16 cellular contexts compared by ENCODE assay signal in genomic region chr15:68693071-68693470, GRCh38.
A peak's percentile ranks its signal among the peaks of the same experiment; 100 is the strongest.
DNase-seq lines count a peak whose midpoint lies in the region; ATAC-seq and TF ChIP-seq lines count a peak whose summit lies in the region.
"Had no signal": no experiment of that assay in that cellular context is flagged by ENCODE, and none has a peak within 500 bp of the region (broad histone marks: within the 10 kb centered on the region; RNA-seq: fewer than 3 reads in every experiment).

No MANE protein-coding gene starts in this region.

- H3K36me3 ChIP-seq in A673 (ENCODE audit: insufficient read depth, low read length, poor library complexity, severe bottlenecking) (no peaks in the 10 kb centered on the region), SK-N-MC (ENCODE audit: insufficient read depth, low read length) (no peaks in the 10 kb centered on the region), vagina (no peaks in the 10 kb centered on the region)
- H3K36me3 ChIP-seq: cardiac muscle cell, upper lobe of right lung had no signal

- intact Hi-C loops in A673 (cut with micrococcal nuclease; ENCODE audit: unreplicated experiment): no loop called here
- intact Hi-C loops in vagina (cut with DNase I): no loop called here

- H3K36me3 Mint-ChIP-seq in chondrocyte (ENCODE audit: low read depth): peaks cover 24% of the 10 kb centered on the region
- H3K36me3 Mint-ChIP-seq: activated CD4-positive, alpha-beta memory T cell treated with anti-CD3 and anti-CD28 coated beads for 36 hours had no signal

- H3K4me3 ChIP-seq in A673 (ENCODE audit: low read depth, low read length, poor library complexity, severe bottlenecking): no peak overlapping the region
- peak overlapping the region; percentile 11; the same call in 1 of the 2 replicates for H3K4me3 ChIP-seq in SK-N-MC
- H3K4me3 ChIP-seq in vagina: no peak overlapping the region
- H3K4me3 ChIP-seq: cardiac muscle cell, GM23338, upper lobe of right lung had no signal

- H3K9me3 Mint-ChIP-seq in chondrocyte (ENCODE audit: low read depth): no peaks in the 10 kb centered on the region
- H3K9me3 Mint-ChIP-seq: activated CD4-positive, alpha-beta memory T cell treated with anti-CD3 and anti-CD28 coated beads for 36 hours; T-helper 1 cell treated with Interleukin-12 subunit alpha and Interleukin-12 subunit beta and Interleukin-4 antibody, amounts not matched to agents 30 μg/mL and 1 μg/mL, for 36 hours had no signal

- H3K9me3 ChIP-seq in A673 (ENCODE audit: low read depth, low read length, poor library complexity, severe bottlenecking): no peaks in the 10 kb centered on the region
- no peaks in the 10 kb centered on the region for H3K9me3 ChIP-seq in SK-N-MC (ENCODE audit: low read depth, low read length)
- no peaks in the 10 kb centered on the region for H3K9me3 ChIP-seq in vagina
- H3K9me3 ChIP-seq: upper lobe of right lung had no signal

- ATAC-seq in HG02885 (IDR thresholded peaks at IDR 0.05; ENCODE audit: poor library complexity, unreplicated experiment) (no peak), GM18502 (IDR thresholded peaks at IDR 0.05; ENCODE audit: poor library complexity, unreplicated experiment) (no peak)
- ATAC-seq: GM23338, upper lobe of right lung had no signal

- no peak for TF ChIP-seq CTCF in A673 (conservative IDR thresholded peaks at IDR 0.05; ENCODE audit: low read depth, low read length)
- TF ChIP-seq CTCF in chondrocyte (IDR thresholded peaks at IDR 0.05): no peak
- no peak for TF ChIP-seq CTCF in vagina (IDR thresholded peaks at IDR 0.05)

- H3K27me3 Mint-ChIP-seq in chondrocyte (ENCODE audit: low read depth): no peaks in the 10 kb centered on the region
- H3K27me3 Mint-ChIP-seq: activated CD4-positive, alpha-beta memory T cell treated with anti-CD3 and anti-CD28 coated beads for 36 hours had no signal

- POLR2A ChIA-PET in A673 (lab: Charles Lee; ENCODE audit: low non-redundant PET): no interaction called here

- peaks cover 17% of the 10 kb centered on the region for H3K4me1 ChIP-seq in A673 (ENCODE audit: insufficient read depth, low read length, poor library complexity, severe bottlenecking)
- no peaks in the 10 kb centered on the region for H3K4me1 ChIP-seq in vagina

- no peaks in the 10 kb centered on the region for H3K27me3 ChIP-seq in A673 (replicated peaks; ENCODE audit: insufficient read depth, low read depth, low read length, poor library complexity)
- no peaks in the 10 kb centered on the region for H3K27me3 ChIP-seq in vagina
- H3K27me3 ChIP-seq: cardiac muscle cell, upper lobe of right lung had no signal

- no TSS peak for BruUV-seq in A673 (replicated peaks; lab: Mats Ljungman, UMichigan)

- H3K9ac ChIP-seq in SK-N-MC (ENCODE audit: insufficient read length): no peak overlapping the region

- no peak overlapping the region for H3K4me3 Mint-ChIP-seq in chondrocyte (ENCODE audit: unreplicated experiment)
- H3K4me3 Mint-ChIP-seq: activated CD4-positive, alpha-beta memory T cell treated with anti-CD3 and anti-CD28 coated beads for 36 hours; B cell; GM23338; T-helper 1 cell treated with Interleukin-12 subunit alpha and Interleukin-12 subunit beta and Interleukin-4 antibody, amounts not matched to agents 30 μg/mL and 1 μg/mL, for 36 hours had no signal

- no peak for TF ChIP-seq POLR2A in vagina (IDR thresholded peaks at IDR 0.05)

- CTCF ChIA-PET in A673 (lab: Charles Lee): interaction anchor here (1.3 kb wide), 1 partner anchor 183 kb away, joined by 3 read pairs; no protein-coding TSS in a partner anchor

- H3K27ac ChIP-seq in A673 (ENCODE audit: low read depth, low read length, poor library complexity, severe bottlenecking) (no peak overlapping the region), SK-N-MC (0 out of 2 replicates have a peak overlapping the region, but pooled peaks have one; percentile 22), vagina (no peak overlapping the region)
- H3K27ac ChIP-seq: cardiac muscle cell, upper lobe of right lung had no signal

- H3K4me1 Mint-ChIP-seq in chondrocyte (ENCODE audit: low read depth): peaks cover 14% of the 10 kb centered on the region
- H3K4me1 Mint-ChIP-seq: B cell had no signal

- peak; percentile 80 for DNase-seq in A673 (ENCODE audit: low spot score)
- DNase-seq in GM04504 (ENCODE audit: low read depth): peak; percentile 20
- peak; percentile 55 for DNase-seq in SK-N-MC (ENCODE audit: low read depth, low spot score)
- DNase-seq in chondrocyte (ENCODE audit: low spot score): no peak
- DNase-seq in DMS 273 treated with DMSO at 0.1 percent for 48 hours (lab: John Stamatoyannopoulos, UW): no peak
- no peak for DNase-seq in vagina (ENCODE audit: extremely low spot score in 2 of 2)
- DNase-seq: activated CD4-positive, alpha-beta memory T cell treated with anti-CD3 and anti-CD28 coated beads for 36 hours; NCI-H1092 treated with DMSO at 0.1 percent for 48 hours; NCI-H345; upper lobe of right lung had no signal

- peak overlapping the region; percentile 19 for H3K27ac Mint-ChIP-seq in chondrocyte (ENCODE audit: unreplicated experiment)
- H3K27ac Mint-ChIP-seq: activated CD4-positive, alpha-beta memory T cell treated with anti-CD3 and anti-CD28 coated beads for 36 hours; B cell; GM23338; T-helper 1 cell treated with Interleukin-12 subunit alpha and Interleukin-12 subunit beta and Interleukin-4 antibody, amounts not matched to agents 30 μg/mL and 1 μg/mL, for 36 hours had no signal

Comparison
In these comparisons a context has a peak if more than half of its experiments do, and no peak if none do; other contexts are left out.
1. DNase-seq: peak in A673 (single experiment), GM04504 (single experiment) and SK-N-MC (single experiment); none in chondrocyte (single experiment), DMS 273 treated with DMSO at 0.1 percent for 48 hours (single experiment) and vagina (0 of 2).